Comparison of ENCODE assay signal across 23 cellular contexts in genomic region chr4:79886557-79886956, GRCh38.
"Had no signal": no experiment of that assay in that cellular context is flagged by ENCODE, and none has a peak within 500 bp of the region (broad histone marks: within the 10 kb centered on the region; RNA-seq: fewer than 3 reads in every experiment).

No MANE protein-coding gene starts in this region.

- H3K27ac ChIP-seq: SK-N-MC, VCaP had no signal

- H3K4me3 ChIP-seq: SK-N-MC had no signal

- DNase-seq: activated CD4-positive, alpha-beta memory T cell treated with anti-CD3 and anti-CD28 coated beads for 36 hours; activated CD4-positive, alpha-beta T cell treated with anti-CD3 and anti-CD28 coated beads, Interleukin-2, amount 10 ng/mL, durations not matched to agents 7 days and 5 days; activated CD4-positive, CD25-positive, alpha-beta regulatory T cell; activated CD8-positive, alpha-beta memory T cell treated with anti-CD3 and anti-CD28 coated beads for 24 hours; activated effector memory CD4-positive, alpha-beta T cell treated with anti-CD3 and anti-CD28 coated beads, Interleukin-2, amount 50 U/mL, for 16 hours; activated naive CD4-positive, alpha-beta T cell treated with Interleukin-2 at 50 U/mL for 16 hours; activated naive CD8-positive, alpha-beta T cell treated with anti-CD3 and anti-CD28 coated beads, Interleukin-2, amount 50 U/mL, for 24 hours; activated T-cell treated with anti-CD3 and anti-CD28 coated beads, Interleukin-2, amount 50 U/mL, for 4 hours; amygdala; KG1; NCI-H1092; NCI-H1417 treated with DMSO at 0.1 percent for 48 hours; NCI-H1694; NCI-H2029; NCI-H2107; NCI-H2171 treated with DMSO at 0.1 percent for 48 hours; NCI-H226; NCI-H526; NCI-H82; T-helper 1 cell had no signal

- ATAC-seq: activated naive CD4-positive, alpha-beta T cell treated with anti-CD3 and anti-CD28 coated beads, Interleukin-2, amount 50 U/mL, for 72 hours; activated naive CD8-positive, alpha-beta T cell treated with anti-CD3 and anti-CD28 coated beads, Interleukin-2, amount 50 U/mL, for 24 hours; activated T-cell treated with anti-CD3 and anti-CD28 coated beads, Interleukin-2, amount 50 U/mL, for 4 hours had no signal
